Comparison of ENCODE assay signal across 13 cellular contexts in the genomic region with DNA sequence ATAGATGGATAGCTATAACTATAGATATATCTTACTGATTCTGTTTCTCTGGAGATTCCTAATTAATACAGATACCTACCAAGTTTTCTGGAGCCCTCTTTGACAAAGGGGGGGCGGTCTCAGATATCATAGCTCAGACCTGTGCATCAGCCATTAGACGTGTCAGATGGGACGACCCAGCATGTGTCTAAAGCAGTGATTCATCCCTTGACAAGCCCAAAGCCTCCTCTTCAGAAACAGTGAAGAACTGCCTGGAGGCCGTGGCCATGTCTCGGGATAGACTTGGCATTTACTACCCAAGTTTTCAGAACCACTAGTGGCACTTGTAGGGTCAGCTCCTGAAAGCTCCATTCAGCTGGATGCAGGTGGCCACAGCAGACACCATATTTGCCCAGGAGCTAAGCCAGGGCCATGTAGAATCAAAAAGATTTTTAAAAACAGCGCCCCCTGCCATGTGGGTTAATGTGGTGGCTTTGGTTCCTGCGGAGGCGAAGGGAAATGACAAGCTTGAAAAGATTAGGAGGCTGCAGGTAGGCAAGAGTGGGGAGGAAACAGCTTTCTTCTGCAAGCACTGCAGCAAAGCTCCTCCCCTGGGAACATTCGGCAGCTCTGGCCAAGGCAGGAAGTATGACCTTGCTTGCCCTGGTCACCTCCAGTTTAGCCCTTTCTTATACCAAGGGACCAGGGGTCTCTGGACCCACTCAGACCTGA.
DNase-seq lines count a peak whose midpoint lies in the region; ATAC-seq, FAIRE-seq and TF ChIP-seq lines count a peak whose summit lies in the region.
"Had no signal": no experiment of that assay in that cellular context is flagged by ENCODE, and none has a peak within 500 bp of the region (broad histone marks: within the 10 kb centered on the region; RNA-seq: fewer than 3 reads in every experiment).

No MANE protein-coding gene starts in this region.

- TF ChIP-seq RAD21 in HepG2 (CRISPR knock-in tag; IDR thresholded peaks at IDR 0.05): no peak

- TF ChIP-seq CTCF in HepG2 (CRISPR knock-in tag; IDR thresholded peaks at IDR 0.05) (no peak), right lobe of liver (IDR thresholded peaks at IDR 0.05) (no peak), spleen (IDR thresholded peaks at IDR 0.05 in 8 of 11, conservative IDR thresholded peaks at IDR 0.05 in 3 of 11) (no peak), sigmoid colon (IDR thresholded peaks at IDR 0.05) (no peak)

- POLR2A ChIA-PET in HepG2 (lab: Yijun Ruan, JAX): no interaction called here

- WGBS in HepG2 (ENCODE audit: low lambda C conversion rate): 16% methylated on average over 5 of the region's 9 CpGs
- 23% methylated on average over 5 of the region's 9 CpGs for WGBS in right lobe of liver (ENCODE audit: insufficient coverage, low coverage, low lambda C conversion rate, missing lambda C conversion rate)
- WGBS in spleen, 5 donors: 47 to 58% (median 53%) methylated on average over 9 of the region's 9 CpGs
- WGBS in sigmoid colon, 2 donors: 56 to 57% methylated on average over 9 of the region's 9 CpGs

- H3K4me3 ChIP-seq in HepG2 (replicated peaks in 1 of 3; ENCODE audit: insufficient read depth in 1 of 3, low read depth in 2 of 3, low read length in 3 of 3): no peak overlapping the region
- no peak overlapping the region for H3K4me3 ChIP-seq in right lobe of liver
- H3K4me3 ChIP-seq in spleen: no peak overlapping the region
- no peak overlapping the region for H3K4me3 ChIP-seq in sigmoid colon
- H3K4me3 ChIP-seq: GM23248, heart left ventricle, tibial nerve had no signal

- peak; percentile 47; the same call in 1 of the 3 replicates for ATAC-seq in HepG2
- no peak for ATAC-seq in right lobe of liver
- ATAC-seq in GM19023 (IDR thresholded peaks at IDR 0.05; ENCODE audit: unreplicated experiment): no peak

- DNase-seq in HepG2 (ENCODE audit: low spot score): peak; percentile 10
- no peak for DNase-seq in right lobe of liver
- peak; percentile 43 for DNase-seq in NCI-H510A (lab: John Stamatoyannopoulos, UW)
- DNase-seq in cerebellar cortex (ENCODE audit: low spot score): peak; percentile 3
- peak; percentile 28 for DNase-seq in spleen
- no peak for DNase-seq in sigmoid colon
- no peak for DNase-seq in UCSD-AML1 (lab: John Stamatoyannopoulos, UW; ENCODE audit: unreplicated experiment)
- DNase-seq: GM23248, naive B cell, NCI-H2029 had no signal

- no peak for TF ChIP-seq EP300 in HepG2 (IDR thresholded peaks at IDR 0.05; ENCODE audit: low read depth in 2 of 2, low read length in 2 of 2)
- no peak for TF ChIP-seq EP300 in HepG2 (CRISPR knock-in tag; IDR thresholded peaks at IDR 0.05; ENCODE audit: borderline replicate concordance)
- TF ChIP-seq EP300 in sigmoid colon (IDR thresholded peaks at IDR 0.05): no peak

- H3K36me3 ChIP-seq in HepG2 (replicated peaks in 1 of 2; ENCODE audit: control insufficient read depth in 1 of 2, insufficient read depth in 2 of 2, low read length in 2 of 2) (no peaks in the 10 kb centered on the region), right lobe of liver (no peaks in the 10 kb centered on the region), spleen (no peaks in the 10 kb centered on the region), sigmoid colon (no peaks in the 10 kb centered on the region)
- H3K36me3 ChIP-seq: heart left ventricle, tibial nerve had no signal

- in situ Hi-C loops in HepG2 (cut with HindIII; ENCODE audit: extremely low pct_ligation_motif_present, low pct_unique_long_range_greater_than_20kb): no loop called here

- no peaks in the 10 kb centered on the region for H4K20me1 ChIP-seq in HepG2 (ENCODE audit: insufficient read depth, low read length)

- no peak overlapping the region for H3K9ac ChIP-seq in HepG2 (ENCODE audit: insufficient read depth, low read depth, low read length)
- H3K9ac ChIP-seq: GM23248 had no signal

- TF ChIP-seq POLR2A in HepG2 (IDR thresholded peaks at IDR 0.05; ENCODE audit: insufficient read depth in 1 of 2, low read depth in 2 of 2, low read length in 2 of 2) (no peak), right lobe of liver (IDR thresholded peaks at IDR 0.05) (no peak), spleen (IDR thresholded peaks at IDR 0.05) (no peak), sigmoid colon (IDR thresholded peaks at IDR 0.05) (no peak)

- H3K4me1 ChIP-seq in HepG2 (ENCODE audit: insufficient read depth, low read length) (no peaks in the 10 kb centered on the region), right lobe of liver (no peaks in the 10 kb centered on the region), spleen (no peaks in the 10 kb centered on the region), sigmoid colon (no peaks in the 10 kb centered on the region)
- H3K4me1 ChIP-seq: tibial nerve had no signal

- BruUV-seq in HepG2 (replicated peaks; lab: Mats Ljungman, UMichigan): no TSS peak

- H3K27ac ChIP-seq in HepG2 (ENCODE audit: extremely low read length, insufficient read depth, low read length) (no peak overlapping the region), right lobe of liver (no peak overlapping the region), spleen (no peak overlapping the region), sigmoid colon (no peak overlapping the region)
- H3K27ac ChIP-seq: GM23248, heart left ventricle, tibial nerve had no signal

- no peak overlapping the region for H2AFZ ChIP-seq in HepG2 (ENCODE audit: low read length)
- H2AFZ ChIP-seq: GM23248 had no signal

- H3K79me2 ChIP-seq in HepG2 (ENCODE audit: insufficient read depth, low read length): no peaks in the 10 kb centered on the region

- H3K27me3 ChIP-seq in HepG2 (ENCODE audit: control insufficient read depth in 1 of 2, insufficient read depth in 2 of 2, low read length in 2 of 2): peaks cover 4 to 34% of the 10 kb centered on the region in 2 experiments; a peak in 3 of 5 replicates
- H3K27me3 ChIP-seq in right lobe of liver: no peaks in the 10 kb centered on the region
- H3K27me3 ChIP-seq in spleen (replicated peaks in 1 of 7): peaks cover 0 to 51% (median 11%) of the 10 kb centered on the region in 7 donors
- H3K27me3 ChIP-seq in sigmoid colon: peaks cover 0 to 40% (median 2%) of the 10 kb centered on the region in 3 donors

- CTCF ChIA-PET in HepG2 (lab: Yijun Ruan, JAX; ENCODE audit: low intra/inter-chr PET ratio, low total read pairs): no interaction called here

- H3K4me2 ChIP-seq in HepG2 (ENCODE audit: low read depth, low read length): no peak overlapping the region

- FAIRE-seq in HepG2 (lab: Jason Lieb, UNC): no peak

- H3K9me3 ChIP-seq in HepG2 (ENCODE audit: low read length): no peaks in the 10 kb centered on the region
- no peaks in the 10 kb centered on the region for H3K9me3 ChIP-seq in right lobe of liver
- H3K9me3 ChIP-seq in spleen: no peaks in the 10 kb centered on the region
- no peaks in the 10 kb centered on the region for H3K9me3 ChIP-seq in sigmoid colon
- H3K9me3 ChIP-seq: heart left ventricle, tibial nerve had no signal

- intact Hi-C loops in HepG2 (cut with micrococcal nuclease; ENCODE audit: unreplicated experiment): no loop called here
- intact Hi-C loops in right lobe of liver (cut with DNase I): no loop called here
- intact Hi-C loops in spleen (cut with DNase I; ENCODE audit: low total_unique reads): no loop called here
- intact Hi-C loops in sigmoid colon (cut with DNase I): no loop called here

TF ChIP-seq in HepG2, 621 proteins besides CTCF, POLR2A, EP300 and RAD21:
- no peak for TF ChIP-seq ZNF441 (CRISPR knock-in tag; IDR thresholded peaks at IDR 0.05; ENCODE audit: borderline replicate concordance)
TF ChIP-seq in HepG2: peak in this region for 0.

Comparison
In these comparisons a context has a peak if more than half of its experiments do, and no peak if none do; other contexts are left out.
1. DNase-seq: peak in HepG2 (single experiment), NCI-H510A (single experiment), cerebellar cortex (single experiment) and spleen (single experiment); none in right lobe of liver (0 of 3), sigmoid colon (single experiment) and UCSD-AML1 (single experiment).